In the genomic region with DNA sequence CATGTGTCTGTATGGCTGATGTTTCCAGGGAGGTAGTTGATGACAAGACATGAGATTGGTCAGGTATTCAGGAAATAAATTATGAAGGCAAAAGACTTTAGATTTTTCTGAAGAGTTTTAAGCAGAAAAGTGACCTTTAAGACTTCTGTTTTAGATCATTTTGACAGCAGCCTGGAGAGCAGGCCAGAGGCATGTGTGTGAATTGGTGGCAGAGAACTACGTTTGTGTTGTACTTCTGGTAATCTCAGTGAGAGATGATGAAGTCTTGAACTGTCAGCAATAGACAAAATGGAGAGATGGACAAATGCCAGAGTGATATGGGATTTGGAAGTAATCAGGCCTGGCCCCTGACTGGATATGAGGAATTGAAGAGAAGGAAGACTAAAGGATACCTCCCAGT, we compare ENCODE assay signal across 20 cellular contexts. TPM values are rescaled to one million over a fixed set of nuclear protein-coding genes. Genes with fewer than 3 reads are reported as not detected.
DNase-seq lines count a peak whose midpoint lies in the region; ATAC-seq, FAIRE-seq and TF ChIP-seq lines count a peak whose summit lies in the region.
"Had no signal": no experiment of that assay in that cellular context is flagged by ENCODE, and none has a peak within 500 bp of the region (broad histone marks: within the 10 kb centered on the region; RNA-seq: fewer than 3 reads in every experiment).

No MANE protein-coding gene starts in this region.

- H4K20me1 ChIP-seq in astrocyte (ENCODE audit: insufficient read depth, low read length), result peaks cover 54% of the 10 kb centered on the region

- no peaks in the 10 kb centered on the region for H3K27me3 Mint-ChIP-seq in astrocyte (ENCODE audit: low read depth, unreplicated experiment)
- H3K27me3 Mint-ChIP-seq: CD4-positive, CD25-positive, alpha-beta regulatory T cell; IgD-negative memory B cell had no signal

- FAIRE-seq in astrocyte (lab: Jason Lieb, UNC), result no peak
- FAIRE-seq: D721Med, G401.6, GM12891, GM18507, HepG2 had no signal

- no peak overlapping the region for H2AFZ ChIP-seq in astrocyte (ENCODE audit: low read depth, low read length)

- H3K27ac Mint-ChIP-seq in astrocyte (ENCODE audit: unreplicated experiment), result peak overlapping the region; percentile 6

- H3K27me3 ChIP-seq in cardiac muscle cell, result no peaks in the 10 kb centered on the region
- H3K27me3 ChIP-seq in astrocyte (ENCODE audit: insufficient read depth, low read length), result no peaks in the 10 kb centered on the region
- H3K27me3 ChIP-seq: BE2C had no signal

- H3K4me3 Mint-ChIP-seq in astrocyte (ENCODE audit: unreplicated experiment), result no peak overlapping the region
- H3K4me3 Mint-ChIP-seq: H9 had no signal

- no peak for ATAC-seq in HG02571 (IDR thresholded peaks at IDR 0.05; ENCODE audit: unreplicated experiment)
- ATAC-seq: HepG2 had no signal

- TF ChIP-seq CTCF in cardiac muscle cell (IDR thresholded peaks at IDR 0.05; ENCODE audit: low read depth, low read length) (no peak), astrocyte (IDR thresholded peaks at IDR 0.05; ENCODE audit: insufficient read depth, low read depth, low read length) (no peak), fibroblast of villous mesenchyme (IDR thresholded peaks at IDR 0.05; ENCODE audit: insufficient read depth, low read depth, low read length) (no peak)

- peaks cover 24% of the 10 kb centered on the region for H3K4me1 ChIP-seq in cardiac muscle cell (ENCODE audit: low read depth)
- peaks cover 7% of the 10 kb centered on the region for H3K4me1 ChIP-seq in astrocyte (ENCODE audit: insufficient read depth, low read length)
- H3K4me1 ChIP-seq: BE2C, Caco-2 had no signal

- peaks cover 11% of the 10 kb centered on the region for H3K4me1 Mint-ChIP-seq in astrocyte (ENCODE audit: low read depth, unreplicated experiment)

- H3K79me2 ChIP-seq in astrocyte (ENCODE audit: insufficient read depth, low read length), result peaks cover 38% of the 10 kb centered on the region

- no peak overlapping the region for H3K4me3 ChIP-seq in cardiac muscle cell
- no peak overlapping the region for H3K4me3 ChIP-seq in astrocyte (ENCODE audit: insufficient read depth, low read depth, low read length)
- no peak overlapping the region for H3K4me3 ChIP-seq in fibroblast of villous mesenchyme (ENCODE audit: low read depth, low read length)

- H3K36me3 Mint-ChIP-seq in astrocyte (ENCODE audit: low read depth, unreplicated experiment), result no peaks in the 10 kb centered on the region

- peak in 1 of 2 donors; percentile 37 for DNase-seq in cardiac muscle cell (ENCODE audit: low read depth in 1 of 2, low spot score in 1 of 2)
- no peak for DNase-seq in cardiac septum (ENCODE audit: low spot score)
- DNase-seq in SK-N-DZ (ENCODE audit: low spot score), result peak; percentile 12
- no peak for DNase-seq in astrocyte (ENCODE audit: low read depth)
- peak; percentile 30 for DNase-seq in fibroblast of villous mesenchyme (ENCODE audit: low read depth)
- no peak for DNase-seq in activated gamma-delta T cell treated with Interleukin-2 at 50 U/mL for 16 hours
- DNase-seq in cerebellar cortex (ENCODE audit: low spot score), result no peak
- DNase-seq: BE2C; C1 segment of cervical spinal cord; Caco-2; CD4-positive, CD25-positive, alpha-beta regulatory T cell; GOT3; H9 had no signal

- H3K9me3 Mint-ChIP-seq in astrocyte (ENCODE audit: unreplicated experiment), result no peaks in the 10 kb centered on the region
- H3K9me3 Mint-ChIP-seq: H9, IgD-negative memory B cell had no signal

- H3K27ac ChIP-seq in cardiac muscle cell, result peak overlapping the region; percentile 64
- no peak overlapping the region for H3K27ac ChIP-seq in astrocyte (ENCODE audit: low read depth, low read length)

- intact Hi-C loops in cardiac septum (cut with DNase I), result no loop called here

- H3K9ac ChIP-seq in astrocyte (ENCODE audit: low read length), result no peak overlapping the region

- no peak overlapping the region for H3K4me2 ChIP-seq in astrocyte (ENCODE audit: low read length)

- H3K9me3 ChIP-seq in cardiac muscle cell (ENCODE audit: low read depth) (no peaks in the 10 kb centered on the region), astrocyte (ENCODE audit: insufficient read depth, low read depth, low read length) (no peaks in the 10 kb centered on the region)
- H3K9me3 ChIP-seq: BE2C, Caco-2 had no signal

- H3K36me3 ChIP-seq in cardiac muscle cell (no peaks in the 10 kb centered on the region), astrocyte (ENCODE audit: insufficient read depth, low read length) (no peaks in the 10 kb centered on the region)
- H3K36me3 ChIP-seq: BE2C had no signal

RNA-seq across cellular contexts. Expression of a gene that starts 30.8 kb away (rescaled TPM):
- total RNA-seq in cardiac muscle cell (12.4 and 14.6 TPM in 2 replicates), cardiac septum (13.3 TPM), astrocyte (13.3 and 13.6 TPM in 2 replicates), fibroblast of villous mesenchyme (23.2 and 29.8 TPM in 2 replicates)
- 19.1 and 22.5 TPM in 2 replicates for polyA plus RNA-seq in cardiac muscle cell
- 10.2 and 12.2 TPM in 2 replicates for polyA plus RNA-seq in SK-N-DZ (2014; cell fraction: cytosol; rRNA removed)
- polyA plus RNA-seq in SK-N-DZ (2014; cell fraction: nucleus; rRNA removed), result 5.9 and 7.0 TPM in 2 replicates

RNA-seq across cellular contexts. Expression of a gene that starts 31.4 kb away (rescaled TPM):
- 24.2 and 31.8 TPM in 2 replicates for total RNA-seq in cardiac muscle cell
- 38.3 and 57.3 TPM in 2 replicates for polyA plus RNA-seq in cardiac muscle cell
- total RNA-seq in cardiac septum, result 21.1 TPM
- polyA plus RNA-seq in SK-N-DZ (2014; cell fraction: cytosol; rRNA removed), result 47.8 and 48.7 TPM in 2 replicates
- 24.9 and 30.0 TPM in 2 replicates for polyA plus RNA-seq in SK-N-DZ (2014; cell fraction: nucleus; rRNA removed)
- 29.9 and 39.1 TPM in 2 replicates for total RNA-seq in astrocyte
- total RNA-seq in fibroblast of villous mesenchyme, result 9.0 and 13.4 TPM in 2 replicates

Comparison
In these comparisons a context has a peak if more than half of its experiments do, and no peak if none do; other contexts are left out.
1. DNase-seq: peak in SK-N-DZ (single experiment) and fibroblast of villous mesenchyme (single experiment); none in cardiac septum (single experiment), astrocyte (single experiment), activated gamma-delta T cell treated with Interleukin-2 at 50 U/mL for 16 hours (single experiment) and cerebellar cortex (single experiment).